ENCODE assay signal across 20 cellular contexts in genomic region chr5:56475689-56476486, GRCh38.
DNase-seq lines count a peak whose midpoint lies in the region; TF ChIP-seq lines count a peak whose summit lies in the region.
"Had no signal": no experiment of that assay in that cellular context is flagged by ENCODE, and none has a peak within 500 bp of the region (broad histone marks: within the 10 kb centered on the region; RNA-seq: fewer than 3 reads in every experiment).

No MANE protein-coding gene starts in this region.

- no peak overlapping the region for H3K4me3 Mint-ChIP-seq in MCF 10A (ENCODE audit: unreplicated experiment)
- no peak overlapping the region for H3K4me3 Mint-ChIP-seq in osteocyte (ENCODE audit: unreplicated experiment)
- H3K4me3 Mint-ChIP-seq: activated CD4-positive, alpha-beta T cell treated with anti-CD3 and anti-CD28 coated beads for 36 hours had no signal

- no peaks in the 10 kb centered on the region for H3K4me1 Mint-ChIP-seq in MCF 10A (ENCODE audit: insufficient read depth, unreplicated experiment)
- H3K4me1 Mint-ChIP-seq in osteocyte (ENCODE audit: unreplicated experiment), result peaks cover 23% of the 10 kb centered on the region

- no peak for DNase-seq in breast epithelium (ENCODE audit: low spot score in 2 of 2)
- DNase-seq in MCF 10A (ENCODE audit: unreplicated experiment), result no peak
- DNase-seq in adipocyte (ENCODE audit: low read depth), result peak; percentile 19
- peak; percentile 5 for DNase-seq in kidney tubule cell (ENCODE audit: low spot score)
- no peak for DNase-seq in cerebellar nuclear complex (lab: John Stamatoyannopoulos, UW)
- DNase-seq in NK-92 (lab: John Stamatoyannopoulos, UW; ENCODE audit: unreplicated experiment), result no peak
- no peak for DNase-seq in osteocyte (ENCODE audit: extremely low spot score, unreplicated experiment)
- no peak for DNase-seq in NCI-H510A treated with DMSO at 0.1 percent for 48 hours (lab: John Stamatoyannopoulos, UW)
- DNase-seq: activated CD4-positive, alpha-beta T cell treated with anti-CD3 and anti-CD28 coated beads for 36 hours; activated CD8-positive, alpha-beta memory T cell treated with anti-CD3 and anti-CD28 coated beads, Interleukin-2, amount 50 U/mL, for 4 hours; activated effector memory CD4-positive, alpha-beta T cell treated with Interleukin-2 at 50 U/mL for 16 hours; HCEC 1CT; KBM-7; NCI-H1930; NCI-H446; pancreas; stimulated activated naive CD4-positive, alpha-beta T cell treated with Interleukin-2 at 50 U/mL for 16 hours; upper lobe of left lung had no signal

- no peaks in the 10 kb centered on the region for H3K36me3 ChIP-seq in breast epithelium
- no peaks in the 10 kb centered on the region for H3K36me3 ChIP-seq in adipocyte (ENCODE audit: control insufficient read depth, insufficient read depth, low read length, severe bottlenecking)
- H3K36me3 ChIP-seq: pancreas, upper lobe of left lung had no signal

- H3K27me3 ChIP-seq in breast epithelium (no peaks in the 10 kb centered on the region), adipocyte (replicated peaks; ENCODE audit: control insufficient read depth, insufficient read depth, low read length) (no peaks in the 10 kb centered on the region)
- H3K27me3 ChIP-seq: pancreas, upper lobe of left lung had no signal

- H3K36me3 Mint-ChIP-seq in MCF 10A (ENCODE audit: insufficient read depth, unreplicated experiment), result no peaks in the 10 kb centered on the region
- no peaks in the 10 kb centered on the region for H3K36me3 Mint-ChIP-seq in osteocyte (ENCODE audit: unreplicated experiment)

- H3K9me3 ChIP-seq in breast epithelium (no peaks in the 10 kb centered on the region), adipocyte (ENCODE audit: control insufficient read depth, low read length) (no peaks in the 10 kb centered on the region)
- H3K9me3 ChIP-seq: pancreas, upper lobe of left lung had no signal

- TF ChIP-seq CTCF in breast epithelium (IDR thresholded peaks at IDR 0.05), result no peak
- no peak for TF ChIP-seq CTCF in MCF 10A (IDR thresholded peaks at IDR 0.05; ENCODE audit: unreplicated experiment)
- TF ChIP-seq CTCF in osteocyte (IDR thresholded peaks at IDR 0.05), result no peak

- H3K27ac Mint-ChIP-seq in MCF 10A (ENCODE audit: low read depth, unreplicated experiment) (no peak overlapping the region), osteocyte (ENCODE audit: unreplicated experiment) (no peak overlapping the region)
- H3K27ac Mint-ChIP-seq: activated CD4-positive, alpha-beta T cell treated with anti-CD3 and anti-CD28 coated beads for 36 hours had no signal

- H3K9me3 Mint-ChIP-seq in MCF 10A (ENCODE audit: unreplicated experiment) (no peaks in the 10 kb centered on the region), osteocyte (ENCODE audit: unreplicated experiment) (no peaks in the 10 kb centered on the region)

- no TSS peak for BruUV-seq in MCF 10A (replicated peaks; lab: Mats Ljungman, UMichigan)

- H3K4me1 ChIP-seq in breast epithelium, result no peaks in the 10 kb centered on the region
- no peaks in the 10 kb centered on the region for H3K4me1 ChIP-seq in adipocyte (ENCODE audit: control insufficient read depth, insufficient read depth, low read length)

- intact Hi-C loops in breast epithelium (cut with DNase I; ENCODE audit: low total_unique reads), result no loop called here
- intact Hi-C loops in MCF 10A (cut with micrococcal nuclease), result no loop called here

- no peak overlapping the region for H3K9ac ChIP-seq in adipocyte (ENCODE audit: low read length)

- TF ChIP-seq POLR2A in breast epithelium (IDR thresholded peaks at IDR 0.05), result no peak

- H3K27ac ChIP-seq in breast epithelium, result peak overlapping the region; percentile 4 to 51
- H3K27ac ChIP-seq: C4-2B, RWPE1, upper lobe of left lung had no signal

- H3K4me3 ChIP-seq in breast epithelium (no peak overlapping the region), adipocyte (ENCODE audit: low read length) (no peak overlapping the region)
- H3K4me3 ChIP-seq: pancreas, upper lobe of left lung had no signal

- no peaks in the 10 kb centered on the region for H3K27me3 Mint-ChIP-seq in MCF 10A (ENCODE audit: insufficient read depth, unreplicated experiment)
- no peaks in the 10 kb centered on the region for H3K27me3 Mint-ChIP-seq in osteocyte (ENCODE audit: unreplicated experiment)
- H3K27me3 Mint-ChIP-seq: activated CD4-positive, alpha-beta T cell treated with anti-CD3 and anti-CD28 coated beads for 36 hours had no signal

- CTCF ChIA-PET in MCF 10A (lab: Yijun Ruan, JAX), result interaction anchor here (0.5 kb wide), 1 partner anchor 25 kb away, joined by 3 read pairs; no protein-coding TSS in a partner anchor

- POLR2A ChIA-PET in MCF 10A (lab: Yijun Ruan, JAX), result interaction anchor here (1.1 kb wide), 1 partner anchor 147 kb away, joined by 4 read pairs; no protein-coding TSS in a partner anchor

Comparison
In these comparisons a context has a peak if more than half of its experiments do, and no peak if none do; other contexts are left out.
1. DNase-seq: peak in adipocyte (single experiment) and kidney tubule cell (single experiment); none in breast epithelium (0 of 2), MCF 10A (single experiment), cerebellar nuclear complex (0 of 2), NK-92 (single experiment), osteocyte (single experiment) and NCI-H510A treated with DMSO at 0.1 percent for 48 hours (single experiment).